Comparison of ENCODE assay signal across 15 cellular contexts in the genomic region with DNA sequence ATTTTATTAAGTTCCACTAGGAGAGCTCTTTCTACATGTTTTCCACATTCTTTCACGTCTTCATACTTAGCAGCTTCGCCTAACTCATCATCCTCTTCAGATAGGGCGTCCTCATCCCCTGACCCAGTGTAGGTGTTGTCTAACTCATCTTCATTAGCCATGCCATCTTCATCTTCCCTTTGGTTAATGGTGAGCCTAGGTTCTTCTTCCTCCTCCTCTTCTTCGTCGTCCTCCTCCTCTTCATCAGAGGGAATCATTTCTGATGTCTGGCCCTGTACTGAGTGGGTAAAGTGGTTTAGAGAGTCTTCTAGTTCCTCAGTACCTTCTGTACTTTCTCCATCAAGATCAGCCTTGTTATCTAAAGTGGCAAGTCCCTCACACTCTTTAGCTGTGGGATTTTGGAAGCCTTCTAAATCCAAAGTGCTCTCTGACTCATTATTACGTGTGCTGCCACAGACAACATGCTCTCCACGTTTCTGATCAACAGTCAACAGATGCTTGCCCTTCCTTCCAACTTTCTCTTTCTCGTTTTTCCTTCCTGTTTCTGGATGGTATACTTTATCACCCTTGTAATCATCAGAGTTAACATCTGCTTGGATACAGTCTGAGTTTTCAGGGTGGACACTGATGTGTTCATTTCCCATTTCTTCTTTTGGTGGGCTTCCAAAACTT. TPM values are rescaled to one million over a fixed set of nuclear protein-coding genes. Genes with fewer than 3 reads are reported as not detected.
A peak's percentile ranks its signal among the peaks of the same experiment; 100 is the strongest.
DNase-seq lines count a peak whose midpoint lies in the region; ATAC-seq, FAIRE-seq and TF ChIP-seq lines count a peak whose summit lies in the region.
"Had no signal": no experiment of that assay in that cellular context is flagged by ENCODE, and none has a peak within 500 bp of the region (broad histone marks: within the 10 kb centered on the region; RNA-seq: fewer than 3 reads in every experiment).

No MANE protein-coding gene starts in this region.

- H3K27ac Mint-ChIP-seq in activated T-helper 2 cell treated with anti-CD3 and anti-CD28 coated beads, Interferon-gamma antibody, Interleukin-2, Interleukin-4, amounts not matched to agents 10 μg/mL and 5 μg/mL and 100 μg/mL, durations not matched to agents 14 hours and 24 hours and 36 hours = peak overlapping the region; percentile 10

- intact Hi-C loops in activated T-helper 2 cell treated with anti-CD3 and anti-CD28 coated beads, Interferon-gamma antibody, Interleukin-2, Interleukin-4, amounts not matched to agents 10 μg/mL and 5 μg/mL and 100 μg/mL, durations not matched to agents 14 hours and 24 hours and 36 hours (cut with micrococcal nuclease) = no loop called here

- no peak for TF ChIP-seq CTCF in fibroblast of the aortic adventitia (IDR thresholded peaks at IDR 0.05; ENCODE audit: insufficient read depth, low read length)

- peaks cover 94% of the 10 kb centered on the region for H3K36me3 Mint-ChIP-seq in activated T-helper 2 cell treated with anti-CD3 and anti-CD28 coated beads, Interferon-gamma antibody, Interleukin-2, Interleukin-4, amounts not matched to agents 10 μg/mL and 5 μg/mL and 100 μg/mL, durations not matched to agents 14 hours and 24 hours and 36 hours (ENCODE audit: low read depth)

- peaks cover 9% of the 10 kb centered on the region for H3K4me1 Mint-ChIP-seq in activated T-helper 2 cell treated with anti-CD3 and anti-CD28 coated beads, Interferon-gamma antibody, Interleukin-2, Interleukin-4, amounts not matched to agents 10 μg/mL and 5 μg/mL and 100 μg/mL, durations not matched to agents 14 hours and 24 hours and 36 hours (ENCODE audit: low read depth)

- FAIRE-seq in H54 (lab: Jason Lieb, UNC) = peak; percentile 100
- FAIRE-seq: D721Med had no signal

- DNase-seq in AG08396 (ENCODE audit: low spot score) (peak; percentile 51), H54 (ENCODE audit: insufficient read length, low spot score) (peak; percentile 34), fibroblast of the aortic adventitia (ENCODE audit: low read depth) (peak; percentile 87), NCI-H446 (lab: John Stamatoyannopoulos, UW) (no peak), GOT3 (lab: John Stamatoyannopoulos, UW) (no peak)
- no peak for DNase-seq in activated T-helper 2 cell treated with anti-CD3 and anti-CD28 coated beads, Interferon-gamma antibody, Interleukin-2, Interleukin-4, amounts not matched to agents 10 μg/mL and 5 μg/mL and 100 μg/mL, durations not matched to agents 14 hours and 24 hours and 36 hours (ENCODE audit: low spot score)
- DNase-seq: body of pancreas, head of caudate nucleus, KG1, mesendoderm, NCI-H524, right lobe of liver had no signal

- no peaks in the 10 kb centered on the region for H3K27me3 Mint-ChIP-seq in activated T-helper 2 cell treated with anti-CD3 and anti-CD28 coated beads, Interferon-gamma antibody, Interleukin-2, Interleukin-4, amounts not matched to agents 10 μg/mL and 5 μg/mL and 100 μg/mL, durations not matched to agents 14 hours and 24 hours and 36 hours (ENCODE audit: low read depth)

- no peak overlapping the region for H3K4me3 Mint-ChIP-seq in activated T-helper 2 cell treated with anti-CD3 and anti-CD28 coated beads, Interferon-gamma antibody, Interleukin-2, Interleukin-4, amounts not matched to agents 10 μg/mL and 5 μg/mL and 100 μg/mL, durations not matched to agents 14 hours and 24 hours and 36 hours (ENCODE audit: low read depth)

- ATAC-seq in HG03469 (IDR thresholded peaks at IDR 0.05; ENCODE audit: unreplicated experiment) = no peak
- ATAC-seq in HG03457 (IDR thresholded peaks at IDR 0.05; ENCODE audit: unreplicated experiment) = no peak
- ATAC-seq: body of pancreas had no signal

- H3K9me3 Mint-ChIP-seq in activated T-helper 2 cell treated with anti-CD3 and anti-CD28 coated beads, Interferon-gamma antibody, Interleukin-2, Interleukin-4, amounts not matched to agents 10 μg/mL and 5 μg/mL and 100 μg/mL, durations not matched to agents 14 hours and 24 hours and 36 hours = no peaks in the 10 kb centered on the region

- TF ChIP-seq POLR2A in H54 (IDR thresholded peaks at IDR 0.05; ENCODE audit: low read depth, low read length) = no peak

- H3K4me3 ChIP-seq in fibroblast of the aortic adventitia (ENCODE audit: low read depth, low read length) = no peak overlapping the region
- H3K4me3 ChIP-seq: body of pancreas, right lobe of liver had no signal

RNA-seq across cellular contexts. Expression of a gene that starts 31.1 kb away (rescaled TPM):
- 41.5 and 41.9 TPM in 2 replicates for total RNA-seq in activated T-helper 2 cell treated with anti-CD3 and anti-CD28 coated beads, Interferon-gamma antibody, Interleukin-2, Interleukin-4, amounts not matched to agents 10 μg/mL and 5 μg/mL and 100 μg/mL, durations not matched to agents 14 hours and 24 hours and 36 hours
- 44.2 and 116 TPM in 2 replicates for total RNA-seq in fibroblast of the aortic adventitia (ENCODE audit: low replicate concordance)

RNA-seq across cellular contexts. Expression of a gene that starts 40.8 kb away (rescaled TPM):
- 28.5 and 28.9 TPM in 2 replicates for total RNA-seq in activated T-helper 2 cell treated with anti-CD3 and anti-CD28 coated beads, Interferon-gamma antibody, Interleukin-2, Interleukin-4, amounts not matched to agents 10 μg/mL and 5 μg/mL and 100 μg/mL, durations not matched to agents 14 hours and 24 hours and 36 hours
- total RNA-seq in fibroblast of the aortic adventitia (ENCODE audit: low replicate concordance) = 18.0 and 46.5 TPM in 2 replicates

Comparison
In these comparisons a context has a peak if more than half of its experiments do, and no peak if none do; other contexts are left out.
1. DNase-seq: peak in AG08396 (single experiment), H54 (single experiment) and fibroblast of the aortic adventitia (single experiment); none in activated T-helper 2 cell treated with anti-CD3 and anti-CD28 coated beads, Interferon-gamma antibody, Interleukin-2, Interleukin-4, amounts not matched to agents 10 μg/mL and 5 μg/mL and 100 μg/mL, durations not matched to agents 14 hours and 24 hours and 36 hours (single experiment), NCI-H446 (0 of 2) and GOT3 (single experiment).